21 cellular contexts compared by ENCODE assay signal in genomic region chr12:98211914-98212695, GRCh38.
DNase-seq lines count a peak whose midpoint lies in the region; ATAC-seq and TF ChIP-seq lines count a peak whose summit lies in the region.
"Had no signal": no experiment of that assay in that cellular context is flagged by ENCODE, and none has a peak within 500 bp of the region (broad histone marks: within the 10 kb centered on the region; RNA-seq: fewer than 3 reads in every experiment).

No MANE protein-coding gene starts in this region.

- H3K4me1 ChIP-seq in RWPE2 (ENCODE audit: insufficient read depth, poor library complexity, severe bottlenecking) (no peaks in the 10 kb centered on the region), aorta (ENCODE audit: control insufficient read depth in 1 of 2, insufficient read depth in 2 of 2, low read length in 2 of 2) (no peaks in the 10 kb centered on the region)
- H3K4me1 ChIP-seq: esophagus muscularis mucosa, Peyer's patch, psoas muscle had no signal

- ATAC-seq in left cardiac atrium (peak; percentile 27 to 81), left ventricle myocardium superior (no peak), RWPE2 (ENCODE audit: low read depth) (0 out of 3 replicates have a peak, but pooled peaks have one; percentile 48), aorta (ENCODE audit: low FRiP score) (peak; percentile 26), GM21737 (IDR thresholded peaks at IDR 0.05; ENCODE audit: unreplicated experiment) (no peak)
- ATAC-seq: psoas muscle had no signal

- H3K27ac ChIP-seq in RWPE2 (ENCODE audit: poor library complexity, severe bottlenecking) (no peak overlapping the region), aorta (ENCODE audit: low read depth in 1 of 2, low read length in 2 of 2) (no peak overlapping the region)
- H3K27ac ChIP-seq: esophagus muscularis mucosa, Peyer's patch, psoas muscle had no signal

- H3K4me3 ChIP-seq in RWPE2 (ENCODE audit: severe bottlenecking) (no peak overlapping the region), aorta (ENCODE audit: low read length in 2 of 2) (no peak overlapping the region), foreskin fibroblast (ENCODE audit: low read depth in 1 of 2, low read length in 2 of 2) (no peak overlapping the region)
- H3K4me3 ChIP-seq: esophagus muscularis mucosa, Peyer's patch, psoas muscle had no signal

- H3K27me3 ChIP-seq in RWPE2 (ENCODE audit: insufficient read depth, poor library complexity, severe bottlenecking) (no peaks in the 10 kb centered on the region), aorta (ENCODE audit: control insufficient read depth in 1 of 2, insufficient read depth in 2 of 2, low read length in 1 of 2) (no peaks in the 10 kb centered on the region)
- H3K27me3 ChIP-seq: esophagus muscularis mucosa, Peyer's patch had no signal

- no peaks in the 10 kb centered on the region for H3K36me3 ChIP-seq in RWPE2 (ENCODE audit: low read depth)
- no peaks in the 10 kb centered on the region for H3K36me3 ChIP-seq in aorta (ENCODE audit: control insufficient read depth in 1 of 2, insufficient read depth in 2 of 2, low read length in 1 of 2)
- H3K36me3 ChIP-seq: esophagus muscularis mucosa, Peyer's patch had no signal

- H3K9me3 ChIP-seq in RWPE2 (ENCODE audit: severe bottlenecking) (no peaks in the 10 kb centered on the region), aorta (ENCODE audit: control insufficient read depth, low read length) (no peaks in the 10 kb centered on the region)
- H3K9me3 ChIP-seq: esophagus muscularis mucosa, Peyer's patch, psoas muscle had no signal

- TF ChIP-seq CTCF in RWPE2 (IDR thresholded peaks at IDR 0.05; ENCODE audit: poor library complexity, severe bottlenecking) (no peak), foreskin fibroblast (IDR thresholded peaks at IDR 0.05; ENCODE audit: low read depth, low read length) (no peak)

- WGBS in aorta, 2 donors, result 48 to 54% methylated on average over 8 of the region's 8 CpGs

- intact Hi-C loops in left cardiac atrium (cut with DNase I), result no loop called here
- intact Hi-C loops in left ventricle myocardium superior (cut with micrococcal nuclease), result no loop called here
- intact Hi-C loops in aorta (cut with DNase I), result no loop called here

- DNase-seq in left cardiac atrium (no peak), left ventricle myocardium superior (no peak), RWPE2 (ENCODE audit: low spot score) (no peak), iris pigment epithelial cell (ENCODE audit: low read depth) (peak; percentile 53), aorta (no peak), foreskin fibroblast (no peak), T-helper 9 cell (no peak)
- DNase-seq: ACHN; activated CD4-positive, alpha-beta T cell treated with anti-CD3 and anti-CD28 coated beads, Interleukin-2, amount 10 ng/mL, durations not matched to agents 7 days and 5 days; activated naive CD4-positive, alpha-beta T cell treated with Interleukin-2 at 50 U/mL for 16 hours; CD4-positive, CD25-positive, alpha-beta regulatory T cell; glutamatergic neuron; NCI-H2081 treated with DMSO at 0.1 percent for 48 hours; NCI-H526 treated with DMSO at 0.1 percent for 48 hours; nephron progenitor cell; Peyer's patch; psoas muscle; stimulated activated naive B cell treated with anti-CD40 and anti-IgM and Interleukin-4, amounts not matched to agents 10 μg/mL and 1 μg/mL and 100 μg/mL, for 72 hours; SW 1271 had no signal

Comparison
In these comparisons a context has a peak if more than half of its experiments do, and no peak if none do; other contexts are left out.
1. ATAC-seq: peak in left cardiac atrium (2 of 2), RWPE2 (single experiment) and aorta (single experiment); none in left ventricle myocardium superior (single experiment) and GM21737 (single experiment).